In genomic region chr19:43062418-43062817, GRCh38 we compare ENCODE assay signal across 5 cellular contexts. TPM values are rescaled to one million over a fixed set of nuclear protein-coding genes. Genes with fewer than 3 reads are reported as not detected.
"Had no signal": no experiment of that assay in that cellular context is flagged by ENCODE, and none has a peak within 500 bp of the region (broad histone marks: within the 10 kb centered on the region; RNA-seq: fewer than 3 reads in every experiment).

No MANE protein-coding gene starts in this region.

RNA-seq across cellular contexts. Expression of gene PSG2, which starts 20.1 kb away (rescaled TPM):
- total RNA-seq: HepG2, HT-29, HT1080, K562 had no signal
- polyA plus RNA-seq: HepG2, IgD-negative memory B cell, K562 had no signal

RNA-seq across cellular contexts. Expression of gene PSG11, which starts 36.1 kb away (rescaled TPM):
- total RNA-seq: HepG2, HT-29, HT1080, K562 had no signal
- polyA plus RNA-seq: HepG2, IgD-negative memory B cell, K562 had no signal
